Comparison of ENCODE assay signal across 1 cellular context in genomic region chr7:4830176-4830575, GRCh38.
TF ChIP-seq lines count a peak whose summit lies in the region.

No MANE protein-coding gene starts in this region.

TF ChIP-seq in HepG2, 621 proteins besides CTCF, POLR2A, EP300 and RAD21 (continued from another document and continues in another):
- TF ChIP-seq, protein P1, sequence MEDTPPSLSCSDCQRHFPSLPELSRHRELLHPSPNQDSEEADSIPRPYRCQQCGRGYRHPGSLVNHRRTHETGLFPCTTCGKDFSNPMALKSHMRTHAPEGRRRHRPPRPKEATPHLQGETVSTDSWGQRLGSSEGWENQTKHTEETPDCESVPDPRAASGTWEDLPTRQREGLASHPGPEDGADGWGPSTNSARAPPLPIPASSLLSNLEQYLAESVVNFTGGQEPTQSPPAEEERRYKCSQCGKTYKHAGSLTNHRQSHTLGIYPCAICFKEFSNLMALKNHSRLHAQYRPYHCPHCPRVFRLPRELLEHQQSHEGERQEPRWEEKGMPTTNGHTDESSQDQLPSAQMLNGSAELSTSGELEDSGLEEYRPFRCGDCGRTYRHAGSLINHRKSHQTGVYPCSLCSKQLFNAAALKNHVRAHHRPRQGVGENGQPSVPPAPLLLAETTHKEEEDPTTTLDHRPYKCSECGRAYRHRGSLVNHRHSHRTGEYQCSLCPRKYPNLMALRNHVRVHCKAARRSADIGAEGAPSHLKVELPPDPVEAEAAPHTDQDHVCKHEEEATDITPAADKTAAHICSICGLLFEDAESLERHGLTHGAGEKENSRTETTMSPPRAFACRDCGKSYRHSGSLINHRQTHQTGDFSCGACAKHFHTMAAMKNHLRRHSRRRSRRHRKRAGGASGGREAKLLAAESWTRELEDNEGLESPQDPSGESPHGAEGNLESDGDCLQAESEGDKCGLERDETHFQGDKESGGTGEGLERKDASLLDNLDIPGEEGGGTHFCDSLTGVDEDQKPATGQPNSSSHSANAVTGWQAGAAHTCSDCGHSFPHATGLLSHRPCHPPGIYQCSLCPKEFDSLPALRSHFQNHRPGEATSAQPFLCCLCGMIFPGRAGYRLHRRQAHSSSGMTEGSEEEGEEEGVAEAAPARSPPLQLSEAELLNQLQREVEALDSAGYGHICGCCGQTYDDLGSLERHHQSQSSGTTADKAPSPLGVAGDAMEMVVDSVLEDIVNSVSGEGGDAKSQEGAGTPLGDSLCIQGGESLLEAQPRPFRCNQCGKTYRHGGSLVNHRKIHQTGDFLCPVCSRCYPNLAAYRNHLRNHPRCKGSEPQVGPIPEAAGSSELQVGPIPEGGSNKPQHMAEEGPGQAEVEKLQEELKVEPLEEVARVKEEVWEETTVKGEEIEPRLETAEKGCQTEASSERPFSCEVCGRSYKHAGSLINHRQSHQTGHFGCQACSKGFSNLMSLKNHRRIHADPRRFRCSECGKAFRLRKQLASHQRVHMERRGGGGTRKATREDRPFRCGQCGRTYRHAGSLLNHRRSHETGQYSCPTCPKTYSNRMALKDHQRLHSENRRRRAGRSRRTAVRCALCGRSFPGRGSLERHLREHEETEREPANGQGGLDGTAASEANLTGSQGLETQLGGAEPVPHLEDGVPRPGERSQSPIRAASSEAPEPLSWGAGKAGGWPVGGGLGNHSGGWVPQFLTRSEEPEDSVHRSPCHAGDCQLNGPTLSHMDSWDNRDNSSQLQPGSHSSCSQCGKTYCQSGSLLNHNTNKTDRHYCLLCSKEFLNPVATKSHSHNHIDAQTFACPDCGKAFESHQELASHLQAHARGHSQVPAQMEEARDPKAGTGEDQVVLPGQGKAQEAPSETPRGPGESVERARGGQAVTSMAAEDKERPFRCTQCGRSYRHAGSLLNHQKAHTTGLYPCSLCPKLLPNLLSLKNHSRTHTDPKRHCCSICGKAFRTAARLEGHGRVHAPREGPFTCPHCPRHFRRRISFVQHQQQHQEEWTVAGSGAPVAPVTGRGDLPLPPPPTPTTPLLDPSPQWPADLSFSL (CRISPR knock-in tag; IDR thresholded peaks at IDR 0.05): no peak
- TF ChIP-seq, protein P2, sequence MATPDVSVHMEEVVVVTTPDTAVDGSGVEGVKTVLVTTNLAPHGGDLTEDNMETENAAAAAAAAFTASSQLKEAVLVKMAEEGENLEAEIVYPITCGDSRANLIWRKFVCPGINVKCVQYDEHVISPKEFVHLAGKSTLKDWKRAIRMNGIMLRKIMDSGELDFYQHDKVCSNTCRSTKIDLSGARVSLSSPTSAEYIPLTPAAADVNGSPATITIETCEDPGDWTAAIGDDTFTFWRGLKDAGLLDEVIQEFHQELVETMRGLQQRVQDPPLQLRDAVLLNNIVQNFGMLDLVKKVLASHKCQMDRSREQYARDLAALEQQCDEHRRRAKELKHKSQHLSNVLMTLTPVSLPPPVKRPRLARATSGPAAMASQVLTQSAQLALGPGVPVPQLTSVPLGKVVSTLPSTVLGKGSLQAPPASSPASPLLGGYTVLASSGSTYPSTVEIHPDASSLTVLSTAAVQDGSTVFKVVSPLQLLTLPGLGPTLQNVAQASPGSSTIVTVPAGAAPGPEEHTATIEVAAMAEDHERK (CRISPR knock-in tag; IDR thresholded peaks at IDR 0.05; ENCODE audit: low read depth): no peak
- no peak for TF ChIP-seq ZMYM2 (CRISPR knock-in tag; IDR thresholded peaks at IDR 0.05)
- TF ChIP-seq ZFP41 (CRISPR knock-in tag; IDR thresholded peaks at IDR 0.05; ENCODE audit: borderline replicate concordance): no peak
- TF ChIP-seq ZNF513 (CRISPR knock-in tag; conservative IDR thresholded peaks at IDR 0.05): no peak
- peak; percentile 99 for TF ChIP-seq XRCC5 (optimal IDR thresholded peaks at IDR 0.05; ENCODE audit: low read length)
- no peak for TF ChIP-seq ZNF558 (CRISPR knock-in tag; IDR thresholded peaks at IDR 0.05; ENCODE audit: borderline replicate concordance)
- TF ChIP-seq DNMT3B (CRISPR knock-in tag; conservative IDR thresholded peaks at IDR 0.05): no peak; the same call in 1 of the 2 replicates
- 0 out of 2 replicates have a peak, but pooled peaks have one; percentile 37 for TF ChIP-seq GTF2F1 (IDR thresholded peaks at IDR 0.05; ENCODE audit: low read length)
- TF ChIP-seq, protein P3, sequence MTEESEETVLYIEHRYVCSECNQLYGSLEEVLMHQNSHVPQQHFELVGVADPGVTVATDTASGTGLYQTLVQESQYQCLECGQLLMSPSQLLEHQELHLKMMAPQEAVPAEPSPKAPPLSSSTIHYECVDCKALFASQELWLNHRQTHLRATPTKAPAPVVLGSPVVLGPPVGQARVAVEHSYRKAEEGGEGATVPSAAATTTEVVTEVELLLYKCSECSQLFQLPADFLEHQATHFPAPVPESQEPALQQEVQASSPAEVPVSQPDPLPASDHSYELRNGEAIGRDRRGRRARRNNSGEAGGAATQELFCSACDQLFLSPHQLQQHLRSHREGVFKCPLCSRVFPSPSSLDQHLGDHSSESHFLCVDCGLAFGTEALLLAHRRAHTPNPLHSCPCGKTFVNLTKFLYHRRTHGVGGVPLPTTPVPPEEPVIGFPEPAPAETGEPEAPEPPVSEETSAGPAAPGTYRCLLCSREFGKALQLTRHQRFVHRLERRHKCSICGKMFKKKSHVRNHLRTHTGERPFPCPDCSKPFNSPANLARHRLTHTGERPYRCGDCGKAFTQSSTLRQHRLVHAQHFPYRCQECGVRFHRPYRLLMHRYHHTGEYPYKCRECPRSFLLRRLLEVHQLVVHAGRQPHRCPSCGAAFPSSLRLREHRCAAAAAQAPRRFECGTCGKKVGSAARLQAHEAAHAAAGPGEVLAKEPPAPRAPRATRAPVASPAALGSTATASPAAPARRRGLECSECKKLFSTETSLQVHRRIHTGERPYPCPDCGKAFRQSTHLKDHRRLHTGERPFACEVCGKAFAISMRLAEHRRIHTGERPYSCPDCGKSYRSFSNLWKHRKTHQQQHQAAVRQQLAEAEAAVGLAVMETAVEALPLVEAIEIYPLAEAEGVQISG (CRISPR knock-in tag; IDR thresholded peaks at IDR 0.05): peak; percentile 78
- peak; percentile 82; the same call in 1 of the 2 replicates for TF ChIP-seq ZNF580 (CRISPR knock-in tag; IDR thresholded peaks at IDR 0.05; ENCODE audit: borderline replicate concordance, low read depth)
- TF ChIP-seq, protein P4, sequence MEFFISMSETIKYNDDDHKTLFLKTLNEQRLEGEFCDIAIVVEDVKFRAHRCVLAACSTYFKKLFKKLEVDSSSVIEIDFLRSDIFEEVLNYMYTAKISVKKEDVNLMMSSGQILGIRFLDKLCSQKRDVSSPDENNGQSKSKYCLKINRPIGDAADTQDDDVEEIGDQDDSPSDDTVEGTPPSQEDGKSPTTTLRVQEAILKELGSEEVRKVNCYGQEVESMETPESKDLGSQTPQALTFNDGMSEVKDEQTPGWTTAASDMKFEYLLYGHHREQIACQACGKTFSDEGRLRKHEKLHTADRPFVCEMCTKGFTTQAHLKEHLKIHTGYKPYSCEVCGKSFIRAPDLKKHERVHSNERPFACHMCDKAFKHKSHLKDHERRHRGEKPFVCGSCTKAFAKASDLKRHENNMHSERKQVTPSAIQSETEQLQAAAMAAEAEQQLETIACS (CRISPR knock-in tag; IDR thresholded peaks at IDR 0.05): no peak
- no peak for TF ChIP-seq ZFP90 (CRISPR knock-in tag; IDR thresholded peaks at IDR 0.05; ENCODE audit: borderline replicate concordance)
- no peak for TF ChIP-seq SNAI1 (CRISPR knock-in tag; IDR thresholded peaks at IDR 0.05; ENCODE audit: borderline replicate concordance)
- no peak for TF ChIP-seq DZIP1 (CRISPR knock-in tag; IDR thresholded peaks at IDR 0.05)
- TF ChIP-seq BRF2 (CRISPR knock-in tag; IDR thresholded peaks at IDR 0.05): no peak
- TF ChIP-seq RARA (CRISPR knock-in tag; IDR thresholded peaks at IDR 0.05): peak; percentile 14; the same call in 1 of the 2 replicates
- no peak for TF ChIP-seq FUBP1 (CRISPR knock-in tag; IDR thresholded peaks at IDR 0.05; ENCODE audit: borderline replicate concordance)
- TF ChIP-seq MXI1 (IDR thresholded peaks at IDR 0.05; ENCODE audit: borderline replicate concordance, low read depth, low read length): 0 out of 3 replicates have a peak, but pooled peaks have one; percentile 15
- TF ChIP-seq GATA4 (IDR thresholded peaks at IDR 0.05; ENCODE audit: borderline replicate concordance, low read depth): no peak
- no peak for TF ChIP-seq JARID2 (CRISPR knock-in tag; IDR thresholded peaks at IDR 0.05; ENCODE audit: insufficient replicate concordance)
- no peak for TF ChIP-seq ZNF839 (CRISPR knock-in tag; IDR thresholded peaks at IDR 0.05; ENCODE audit: borderline replicate concordance)
- no peak for TF ChIP-seq ZNF30 (CRISPR knock-in tag; IDR thresholded peaks at IDR 0.05)
- TF ChIP-seq, protein P5, sequence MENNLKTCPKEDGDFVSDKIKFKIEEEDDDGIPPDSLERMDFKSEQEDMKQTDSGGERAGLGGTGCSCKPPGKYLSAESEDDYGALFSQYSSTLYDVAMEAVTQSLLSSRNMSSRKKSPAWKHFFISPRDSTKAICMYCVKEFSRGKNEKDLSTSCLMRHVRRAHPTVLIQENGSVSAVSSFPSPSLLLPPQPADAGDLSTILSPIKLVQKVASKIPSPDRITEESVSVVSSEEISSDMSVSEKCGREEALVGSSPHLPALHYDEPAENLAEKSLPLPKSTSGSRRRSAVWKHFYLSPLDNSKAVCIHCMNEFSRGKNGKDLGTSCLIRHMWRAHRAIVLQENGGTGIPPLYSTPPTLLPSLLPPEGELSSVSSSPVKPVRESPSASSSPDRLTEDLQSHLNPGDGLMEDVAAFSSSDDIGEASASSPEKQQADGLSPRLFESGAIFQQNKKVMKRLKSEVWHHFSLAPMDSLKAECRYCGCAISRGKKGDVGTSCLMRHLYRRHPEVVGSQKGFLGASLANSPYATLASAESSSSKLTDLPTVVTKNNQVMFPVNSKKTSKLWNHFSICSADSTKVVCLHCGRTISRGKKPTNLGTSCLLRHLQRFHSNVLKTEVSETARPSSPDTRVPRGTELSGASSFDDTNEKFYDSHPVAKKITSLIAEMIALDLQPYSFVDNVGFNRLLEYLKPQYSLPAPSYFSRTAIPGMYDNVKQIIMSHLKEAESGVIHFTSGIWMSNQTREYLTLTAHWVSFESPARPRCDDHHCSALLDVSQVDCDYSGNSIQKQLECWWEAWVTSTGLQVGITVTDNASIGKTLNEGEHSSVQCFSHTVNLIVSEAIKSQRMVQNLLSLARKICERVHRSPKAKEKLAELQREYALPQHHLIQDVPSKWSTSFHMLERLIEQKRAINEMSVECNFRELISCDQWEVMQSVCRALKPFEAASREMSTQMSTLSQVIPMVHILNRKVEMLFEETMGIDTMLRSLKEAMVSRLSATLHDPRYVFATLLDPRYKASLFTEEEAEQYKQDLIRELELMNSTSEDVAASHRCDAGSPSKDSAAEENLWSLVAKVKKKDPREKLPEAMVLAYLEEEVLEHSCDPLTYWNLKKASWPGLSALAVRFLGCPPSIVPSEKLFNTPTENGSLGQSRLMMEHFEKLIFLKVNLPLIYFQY (CRISPR knock-in tag; IDR thresholded peaks at IDR 0.05; ENCODE audit: borderline replicate concordance): no peak
- no peak for TF ChIP-seq ZSCAN21 (CRISPR knock-in tag; IDR thresholded peaks at IDR 0.05; ENCODE audit: borderline replicate concordance)
- TF ChIP-seq PHF5A (CRISPR knock-in tag; IDR thresholded peaks at IDR 0.05; ENCODE audit: low read depth, unreplicated experiment): no peak
- no peak for TF ChIP-seq STAT5B (CRISPR knock-in tag; IDR thresholded peaks at IDR 0.05)
- TF ChIP-seq ZNF234 (CRISPR knock-in tag; conservative IDR thresholded peaks at IDR 0.05): no peak
- TF ChIP-seq GTF3A (CRISPR knock-in tag; conservative IDR thresholded peaks at IDR 0.05): no peak
- 0 out of 2 replicates have a peak, but pooled peaks have one; percentile 61 for TF ChIP-seq ZBTB7B (CRISPR knock-in tag; IDR thresholded peaks at IDR 0.05)
